37 cellular contexts compared by ENCODE assay signal in genomic region chr19:29429021-29429420, GRCh38.
"Had no signal": no experiment of that assay in that cellular context is flagged by ENCODE, and none has a peak within 500 bp of the region (broad histone marks: within the 10 kb centered on the region; RNA-seq: fewer than 3 reads in every experiment).

No MANE protein-coding gene starts in this region.

- H3K4me1 ChIP-seq: adrenal gland, body of pancreas, breast epithelium had no signal

- H3K27ac Mint-ChIP-seq: activated B cell treated with CpG ODN at 0.5 μM for 24 hours; activated CD4-positive, alpha-beta memory T cell treated with anti-CD3 and anti-CD28 coated beads for 36 hours; activated CD4-positive, alpha-beta T cell treated with anti-CD3 and anti-CD28 coated beads, Interleukin-2, amount 10 ng/mL, durations not matched to agents 24 days and 14 days; activated CD8-positive, alpha-beta T cell treated with anti-CD3 and anti-CD28 coated beads for 36 hours; activated naive CD4-positive, alpha-beta T cell treated with anti-CD3 and anti-CD28 coated beads for 36 hours; activated naive CD4-positive, alpha-beta T cell treated with anti-CD3 and anti-CD28 coated beads, Interleukin-2, amount 50 U/mL, for 72 hours; activated naive CD8-positive, alpha-beta T cell treated with anti-CD3 and anti-CD28 coated beads for 36 hours; activated T-cell treated with anti-CD3 and anti-CD28 coated beads, Interleukin-2, amount 50 U/mL, for 72 hours; activated T-helper 1 cell treated with anti-CD3 and anti-CD28 coated beads, Interleukin-12 subunit alpha, Interleukin-12 subunit beta, Interleukin-2, Interleukin-4 antibody, amounts not matched to agents 30 ng/mL and 10 ng/mL and 1 ng/mL, durations not matched to agents 14 hours and 24 hours and 36 hours; activated T-helper 17 cell treated with anti-CD3 and anti-CD28 coated beads, Interleukin-2, amount 50 U/mL, for 72 hours; T-helper 1 cell treated with Interleukin-12 subunit alpha and Interleukin-12 subunit beta and Interleukin-4 antibody, amounts not matched to agents 30 μg/mL and 1 μg/mL, for 36 hours; T-helper 2 cell treated with Interferon-gamma antibody and Interleukin-4, amounts not matched to agents 5 μg/mL and 100 μg/mL, for 36 hours had no signal

- H3K27me3 ChIP-seq: adrenal gland, body of pancreas, brain microvascular endothelial cell had no signal

- H3K9me3 ChIP-seq: adrenal gland, body of pancreas had no signal

- H3K36me3 Mint-ChIP-seq: activated CD4-positive, alpha-beta memory T cell treated with anti-CD3 and anti-CD28 coated beads for 36 hours; activated naive CD4-positive, alpha-beta T cell treated with anti-CD3 and anti-CD28 coated beads, Interleukin-2, amount 50 U/mL, for 72 hours; activated naive CD8-positive, alpha-beta T cell treated with anti-CD3 and anti-CD28 coated beads for 36 hours had no signal

- H3K4me3 ChIP-seq: adrenal gland, body of pancreas, breast epithelium had no signal

- H3K4me1 Mint-ChIP-seq: activated B cell treated with CpG ODN at 0.5 μM for 24 hours; activated CD4-positive, alpha-beta T cell treated with anti-CD3 and anti-CD28 coated beads, Interleukin-2, amount 10 ng/mL, durations not matched to agents 24 days and 14 days; activated naive CD8-positive, alpha-beta T cell treated with anti-CD3 and anti-CD28 coated beads for 36 hours; activated T-helper 17 cell treated with anti-CD3 and anti-CD28 coated beads, Interleukin-2, amount 50 U/mL, for 72 hours; central memory CD8-positive, alpha-beta T cell had no signal

- H3K9me3 Mint-ChIP-seq: activated B cell treated with CpG ODN at 0.5 μM for 24 hours; activated CD4-positive, alpha-beta memory T cell treated with anti-CD3 and anti-CD28 coated beads for 36 hours; activated CD4-positive, alpha-beta T cell treated with anti-CD3 and anti-CD28 coated beads, Interleukin-2, amount 10 ng/mL, durations not matched to agents 24 days and 14 days; activated CD8-positive, alpha-beta T cell treated with anti-CD3 and anti-CD28 coated beads for 36 hours; activated naive CD8-positive, alpha-beta T cell treated with anti-CD3 and anti-CD28 coated beads for 36 hours; activated T-cell treated with anti-CD3 and anti-CD28 coated beads, Interleukin-2, amount 50 U/mL, for 72 hours; activated T-helper 1 cell treated with anti-CD3 and anti-CD28 coated beads, Interleukin-12 subunit alpha, Interleukin-12 subunit beta, Interleukin-2, Interleukin-4 antibody, amounts not matched to agents 30 ng/mL and 10 ng/mL and 1 ng/mL, durations not matched to agents 14 hours and 24 hours and 36 hours; activated T-helper 17 cell treated with anti-CD3 and anti-CD28 coated beads, Interleukin-2, amount 50 U/mL, for 72 hours; central memory CD8-positive, alpha-beta T cell; T-helper 1 cell treated with Interleukin-12 subunit alpha and Interleukin-12 subunit beta and Interleukin-4 antibody, amounts not matched to agents 30 μg/mL and 1 μg/mL, for 36 hours; T-helper 2 cell treated with Interferon-gamma antibody and Interleukin-4, amounts not matched to agents 5 μg/mL and 100 μg/mL, for 36 hours had no signal

- H3K36me3 ChIP-seq: adrenal gland, brain microvascular endothelial cell, breast epithelium had no signal

- FAIRE-seq: astrocyte, TTC549 had no signal

- H3K27me3 Mint-ChIP-seq: activated B cell treated with CpG ODN at 0.5 μM for 24 hours; activated CD4-positive, alpha-beta T cell treated with anti-CD3 and anti-CD28 coated beads, Interleukin-2, amount 10 ng/mL, durations not matched to agents 24 days and 14 days had no signal

- H3K4me3 Mint-ChIP-seq: activated B cell treated with CpG ODN at 0.5 μM for 24 hours; activated CD4-positive, alpha-beta memory T cell treated with anti-CD3 and anti-CD28 coated beads for 36 hours; activated CD4-positive, alpha-beta T cell treated with anti-CD3 and anti-CD28 coated beads, Interleukin-2, amount 10 ng/mL, durations not matched to agents 24 days and 14 days; activated CD8-positive, alpha-beta T cell treated with anti-CD3 and anti-CD28 coated beads for 36 hours; activated naive CD4-positive, alpha-beta T cell treated with anti-CD3 and anti-CD28 coated beads for 36 hours; activated naive CD8-positive, alpha-beta T cell treated with anti-CD3 and anti-CD28 coated beads for 36 hours; activated T-cell treated with anti-CD3 and anti-CD28 coated beads, Interleukin-2, amount 50 U/mL, for 4 hours; activated T-cell treated with anti-CD3 and anti-CD28 coated beads, Interleukin-2, amount 50 U/mL, for 72 hours; activated T-helper 1 cell treated with anti-CD3 and anti-CD28 coated beads, Interleukin-12 subunit alpha, Interleukin-12 subunit beta, Interleukin-2, Interleukin-4 antibody, amounts not matched to agents 30 ng/mL and 10 ng/mL and 1 ng/mL, durations not matched to agents 14 hours and 24 hours and 36 hours; activated T-helper 17 cell treated with anti-CD3 and anti-CD28 coated beads, Interleukin-2, amount 50 U/mL, for 72 hours; central memory CD8-positive, alpha-beta T cell; T-helper 1 cell treated with Interleukin-12 subunit alpha and Interleukin-12 subunit beta and Interleukin-4 antibody, amounts not matched to agents 30 μg/mL and 1 μg/mL, for 36 hours; T-helper 2 cell treated with Interferon-gamma antibody and Interleukin-4, amounts not matched to agents 5 μg/mL and 100 μg/mL, for 36 hours had no signal

- DNase-seq: activated B cell treated with CpG ODN at 0.5 μM for 24 hours; activated CD4-positive, alpha-beta memory T cell treated with anti-CD3 and anti-CD28 coated beads for 36 hours; activated CD4-positive, alpha-beta T cell treated with anti-CD3 and anti-CD28 coated beads for 4 hours; activated CD4-positive, alpha-beta T cell treated with anti-CD3 and anti-CD28 coated beads, Interleukin-2, amount 10 ng/mL, durations not matched to agents 24 days and 14 days; activated CD4-positive, alpha-beta T cell treated with anti-CD3 and anti-CD28 coated beads, Interleukin-2, amount 50 U/mL, for 1 hour; activated CD4-positive, alpha-beta T cell treated with anti-CD3 and anti-CD28 coated beads, Interleukin-2, amount 50 U/mL, for 4 hours; activated CD4-positive, CD25-positive, alpha-beta regulatory T cell treated with anti-CD3 and anti-CD28 coated beads, Interleukin-2, amount 50 U/mL, for 72 hours; activated CD8-positive, alpha-beta memory T cell treated with anti-CD3 and anti-CD28 coated beads, Interleukin-2, amount 50 U/mL, for 4 hours; activated CD8-positive, alpha-beta T cell treated with anti-CD3 and anti-CD28 coated beads for 36 hours; activated effector memory CD4-positive, alpha-beta T cell treated with anti-CD3 and anti-CD28 coated beads, Interleukin-2, amount 50 U/mL, for 16 hours; activated gamma-delta T cell treated with Interleukin-2 at 50 U/mL for 16 hours; activated naive CD4-positive, alpha-beta T cell; activated naive CD4-positive, alpha-beta T cell treated with anti-CD3 and anti-CD28 coated beads for 36 hours; activated naive CD4-positive, alpha-beta T cell treated with anti-CD3 and anti-CD28 coated beads, Interleukin-2, amount 50 U/mL, for 16 hours; activated naive CD8-positive, alpha-beta T cell treated with anti-CD3 and anti-CD28 coated beads for 36 hours; activated T-cell treated with anti-CD3 and anti-CD28 coated beads for 4 hours; activated T-cell treated with anti-CD3 and anti-CD28 coated beads, Interleukin-2, amount 50 U/mL, for 1 hour; activated T-cell treated with anti-CD3 and anti-CD28 coated beads, Interleukin-2, amount 50 U/mL, for 4 hours; activated T-cell treated with anti-CD3 and anti-CD28 coated beads, Interleukin-2, amount 50 U/mL, for 72 hours; adrenal gland; amniotic stem cell; body of pancreas; brain microvascular endothelial cell; cerebellar nuclear complex; T-helper 1 cell; T-helper 2 cell; T-helper 9 cell had no signal

- ATAC-seq: activated CD8-positive, alpha-beta T cell treated with anti-CD3 and anti-CD28 coated beads for 36 hours; activated naive CD4-positive, alpha-beta T cell treated with anti-CD3 and anti-CD28 coated beads, Interleukin-2, amount 50 U/mL, for 72 hours; activated T-cell treated with anti-CD3 and anti-CD28 coated beads, Interleukin-2, amount 50 U/mL, for 4 hours; activated T-cell treated with anti-CD3 and anti-CD28 coated beads, Interleukin-2, amount 50 U/mL, for 72 hours; activated T-helper 17 cell treated with anti-CD3 and anti-CD28 coated beads, Interleukin-2, amount 50 U/mL, for 72 hours; body of pancreas had no signal

- H3K27ac ChIP-seq: adrenal gland, body of pancreas, brain microvascular endothelial cell, breast epithelium, VCaP had no signal
